ENCODE assay signal across 9 cellular contexts in the genomic region with DNA sequence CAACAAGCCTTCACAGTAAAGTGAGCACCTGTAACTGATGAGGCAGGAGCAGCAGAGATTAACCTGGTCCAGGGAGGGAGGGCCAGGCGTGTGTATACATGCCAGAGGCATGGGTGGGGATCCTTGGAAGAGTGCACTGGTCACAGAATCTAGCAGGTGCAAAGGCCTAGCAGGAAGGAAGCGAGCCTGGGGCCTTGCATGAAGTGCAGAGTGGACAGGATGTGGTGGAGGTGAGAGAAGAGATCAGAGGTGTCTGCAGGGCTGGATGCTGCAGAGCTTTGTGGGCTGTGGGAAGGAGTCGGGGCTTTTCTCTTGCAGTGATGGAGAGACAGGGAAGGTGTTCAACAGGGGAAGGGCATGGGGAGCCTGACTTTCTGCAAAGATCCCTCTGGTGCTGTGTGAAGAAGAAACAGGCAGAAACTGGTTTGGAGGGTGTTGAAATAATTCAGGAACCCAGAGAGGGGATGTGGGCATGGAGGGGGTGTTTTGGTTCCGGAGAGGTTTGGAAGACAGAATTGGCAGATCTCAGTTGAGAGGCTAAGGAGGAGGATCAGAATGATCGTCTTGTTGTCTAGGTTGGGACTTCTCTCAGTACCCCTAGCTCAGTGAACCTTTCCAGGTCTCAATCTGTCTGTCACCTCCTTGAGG. TPM values are rescaled to one million over a fixed set of nuclear protein-coding genes. Genes with fewer than 3 reads are reported as not detected.
A peak's percentile ranks its signal among the peaks of the same experiment; 100 is the strongest.
DNase-seq lines count a peak whose midpoint lies in the region; ATAC-seq, FAIRE-seq and TF ChIP-seq lines count a peak whose summit lies in the region.
"Had no signal": no experiment of that assay in that cellular context is flagged by ENCODE, and none has a peak within 500 bp of the region (broad histone marks: within the 10 kb centered on the region; RNA-seq: fewer than 3 reads in every experiment).

No MANE protein-coding gene starts in this region.

- no peak overlapping the region for H3K4me3 Mint-ChIP-seq in glutamatergic neuron (ENCODE audit: unreplicated experiment)

- peaks cover 0 to 6% of the 10 kb centered on the region in 2 donors for H3K4me1 ChIP-seq in uterus

- H3K4me1 Mint-ChIP-seq in glutamatergic neuron (ENCODE audit: low read depth, unreplicated experiment) = no peaks in the 10 kb centered on the region

- peaks cover 4% of the 10 kb centered on the region for H3K9me3 Mint-ChIP-seq in glutamatergic neuron (ENCODE audit: unreplicated experiment)

- DNase-seq in T follicular helper cell (ENCODE audit: low read depth) (peak; percentile 10), glutamatergic neuron (no peak), uterus (no peak), frontal cortex (ENCODE audit: low spot score in 2 of 2) (no peak), NCI-H1105 treated with DMSO at 0.1 percent for 48 hours (lab: John Stamatoyannopoulos, UW) (no peak)

- H3K9me3 ChIP-seq in uterus = no peaks in the 10 kb centered on the region

- H3K27ac ChIP-seq in uterus = no peak overlapping the region

- ATAC-seq in GM18508 (IDR thresholded peaks at IDR 0.05; ENCODE audit: insufficient read depth, unreplicated experiment) (peak; percentile 48), HG02623 (IDR thresholded peaks at IDR 0.05; ENCODE audit: unreplicated experiment) (peak; percentile 44), GM19328 (IDR thresholded peaks at IDR 0.05; ENCODE audit: unreplicated experiment) (no peak)
- ATAC-seq: K562 had no signal

- H3K36me3 Mint-ChIP-seq in glutamatergic neuron (ENCODE audit: unreplicated experiment) = no peaks in the 10 kb centered on the region

- H3K27me3 ChIP-seq in uterus = no peaks in the 10 kb centered on the region

- H3K27me3 Mint-ChIP-seq in glutamatergic neuron (ENCODE audit: unreplicated experiment) = peaks cover 6% of the 10 kb centered on the region

- FAIRE-seq in frontal cortex (lab: Jason Lieb, UNC) = no peak
- FAIRE-seq: K562 had no signal

- H3K36me3 ChIP-seq in uterus = no peaks in the 10 kb centered on the region

- no peak for TF ChIP-seq POLR2A in uterus (IDR thresholded peaks at IDR 0.05)

- TF ChIP-seq CTCF in glutamatergic neuron (IDR thresholded peaks at IDR 0.05; ENCODE audit: partially characterized antibody, unreplicated experiment) = no peak
- no peak for TF ChIP-seq CTCF in uterus (IDR thresholded peaks at IDR 0.05)

- intact Hi-C loops in uterus (cut with DNase I; ENCODE audit: low total_unique reads) = no loop called here

- no peak overlapping the region for H3K4me3 ChIP-seq in uterus
- H3K4me3 ChIP-seq: K562 had no signal

- peak overlapping the region; percentile 55 for H3K27ac Mint-ChIP-seq in glutamatergic neuron (ENCODE audit: unreplicated experiment)

RNA-seq across cellular contexts. Expression of gene TPST2, which starts 2.6 kb away (rescaled TPM):
- total RNA-seq in glutamatergic neuron (ENCODE audit: unreplicated experiment) = 10.6 TPM
- total RNA-seq in uterus = 10 to 100 TPM; 32.4 to 71.5 (median 43.8) TPM
- 6.1 TPM for total RNA-seq in frontal cortex

RNA-seq across cellular contexts. Expression of gene CRYBB1, which starts 25.3 kb away (rescaled TPM):
- not detected for total RNA-seq in glutamatergic neuron (ENCODE audit: unreplicated experiment)
- 1 to 10 TPM in 1 of 4 donors, under 1 TPM in 1, not detected in 2; 0.55 to 4.1 TPM for total RNA-seq in uterus
- 2.0 TPM for total RNA-seq in frontal cortex

RNA-seq across cellular contexts. Expression of gene CRYBA4, which starts 29.3 kb away (rescaled TPM):
- total RNA-seq in glutamatergic neuron (ENCODE audit: unreplicated experiment) = not detected
- not detected for total RNA-seq in uterus
- total RNA-seq in frontal cortex = not detected
